16 cellular contexts compared by ENCODE assay signal in genomic region chr6:467671-468082, GRCh38.
"Had no signal": no experiment of that assay in that cellular context is flagged by ENCODE, and none has a peak within 500 bp of the region (broad histone marks: within the 10 kb centered on the region; RNA-seq: fewer than 3 reads in every experiment).

No MANE protein-coding gene starts in this region.

- H3K36me3 Mint-ChIP-seq: activated naive CD8-positive, alpha-beta T cell treated with anti-CD3 and anti-CD28 coated beads, Interleukin-2, amount 10 ng/mL, durations not matched to agents 7 days and 5 days; natural killer cell treated with Interleukin-12 subunit alpha and Interleukin-12 subunit beta and Interleukin-15 and Interleukin-18, amount 100 ng/mL, for 72 hours; T-cell had no signal

- H3K4me3 Mint-ChIP-seq: activated naive CD8-positive, alpha-beta T cell treated with anti-CD3 and anti-CD28 coated beads, Interleukin-2, amount 10 ng/mL, durations not matched to agents 7 days and 5 days; central memory CD8-positive, alpha-beta T cell; natural killer cell treated with Interleukin-12 subunit alpha and Interleukin-12 subunit beta and Interleukin-15 and Interleukin-18, amount 100 ng/mL, for 72 hours; T-cell had no signal

- H3K27ac Mint-ChIP-seq: activated naive CD8-positive, alpha-beta T cell treated with anti-CD3 and anti-CD28 coated beads, Interleukin-2, amount 10 ng/mL, durations not matched to agents 7 days and 5 days; activated T-helper 2 cell treated with anti-CD3 and anti-CD28 coated beads, Interferon-gamma antibody, Interleukin-2, Interleukin-4, amounts not matched to agents 10 μg/mL and 5 μg/mL and 100 μg/mL, durations not matched to agents 14 hours and 24 hours and 36 hours; T-cell had no signal

- ATAC-seq: T-cell had no signal

- H3K9me3 Mint-ChIP-seq: activated naive CD8-positive, alpha-beta T cell treated with anti-CD3 and anti-CD28 coated beads, Interleukin-2, amount 10 ng/mL, durations not matched to agents 7 days and 5 days; activated T-helper 2 cell treated with anti-CD3 and anti-CD28 coated beads, Interferon-gamma antibody, Interleukin-2, Interleukin-4, amounts not matched to agents 10 μg/mL and 5 μg/mL and 100 μg/mL, durations not matched to agents 14 hours and 24 hours and 36 hours; central memory CD8-positive, alpha-beta T cell; natural killer cell treated with Interleukin-12 subunit alpha and Interleukin-12 subunit beta and Interleukin-15 and Interleukin-18, amount 100 ng/mL, for 72 hours; T-cell had no signal

- DNase-seq: activated naive CD8-positive, alpha-beta T cell treated with anti-CD3 and anti-CD28 coated beads, Interleukin-2, amount 10 ng/mL, durations not matched to agents 7 days and 5 days; anterior cingulate cortex; brain microvascular endothelial cell; cortex of kidney; effector CD8-positive, alpha-beta T cell; esophagus squamous epithelium; hippocampal formation; kidney glomerular epithelial cell; mesenchymal stem cell; nucleus accumbens; Right ventricle myocardium superior; T-cell; thyroid gland had no signal
